Comparison of ENCODE assay signal across 20 cellular contexts in the genomic region with DNA sequence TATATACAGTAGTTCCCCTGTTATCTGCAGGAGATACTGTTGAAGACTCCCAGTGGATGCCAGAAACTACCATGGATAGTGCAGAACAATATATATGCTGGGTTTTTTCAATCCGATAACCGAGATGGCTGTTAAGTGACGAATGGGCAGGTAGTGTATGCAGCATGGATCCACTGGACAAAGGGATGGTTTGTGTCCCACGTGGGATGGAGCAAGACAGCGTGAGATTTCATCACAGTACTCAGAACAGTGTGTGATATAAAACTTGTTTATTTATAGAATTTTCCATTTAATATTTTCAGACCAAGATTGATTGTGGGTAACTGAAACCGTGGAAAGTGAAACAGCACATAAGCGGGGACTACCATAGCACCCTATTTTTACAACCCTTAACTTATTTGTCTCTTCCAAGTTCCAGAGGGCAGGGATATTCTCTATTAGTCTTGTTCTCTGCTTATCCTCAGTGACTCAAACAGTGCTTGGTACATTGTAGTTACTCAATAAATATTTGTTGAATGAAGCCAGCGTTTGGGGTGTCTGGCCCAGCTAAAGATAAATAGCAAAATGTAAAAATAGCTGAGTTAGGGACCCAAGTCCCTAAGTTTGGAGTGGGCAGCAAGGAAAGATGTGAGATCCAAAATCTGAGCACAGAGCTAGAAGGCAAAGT.
"Had no signal": no experiment of that assay in that cellular context is flagged by ENCODE, and none has a peak within 500 bp of the region (broad histone marks: within the 10 kb centered on the region; RNA-seq: fewer than 3 reads in every experiment).

No MANE protein-coding gene starts in this region.

- H3K36me3 ChIP-seq: esophagus muscularis mucosa, left lung, neural progenitor cell, right lobe of liver had no signal

- H2AFZ ChIP-seq: neural progenitor cell had no signal

- H3K27me3 ChIP-seq: body of pancreas, esophagus muscularis mucosa, foreskin keratinocyte, left lung, neural progenitor cell, right lobe of liver, testis had no signal

- H3K9ac ChIP-seq: neural progenitor cell had no signal

- H3K9me3 ChIP-seq: body of pancreas, left lung, right lobe of liver, testis had no signal

- H3K4me3 Mint-ChIP-seq: activated naive CD8-positive, alpha-beta T cell treated with anti-CD3 and anti-CD28 coated beads for 36 hours; naive thymus-derived CD4-positive, alpha-beta T cell; neural progenitor cell; stimulated activated effector memory CD8-positive, alpha-beta T cell treated with anti-CD3 and anti-CD28 coated beads, Interleukin-12 subunit alpha, Interleukin-12 subunit beta, amount 100 ng/mL, for 72 hours; T-cell; type B pancreatic cell had no signal

- H3K27ac Mint-ChIP-seq: activated naive CD8-positive, alpha-beta T cell treated with anti-CD3 and anti-CD28 coated beads for 36 hours; naive thymus-derived CD4-positive, alpha-beta T cell; neural progenitor cell; stimulated activated effector memory CD8-positive, alpha-beta T cell treated with anti-CD3 and anti-CD28 coated beads, Interleukin-12 subunit alpha, Interleukin-12 subunit beta, amount 100 ng/mL, for 72 hours; T-cell; type B pancreatic cell had no signal

- DNase-seq: activated CD4-positive, alpha-beta T cell treated with anti-CD3 and anti-CD28 coated beads, Interleukin-2, amount 50 U/mL, for 4 hours; activated CD4-positive, CD25-positive, alpha-beta regulatory T cell treated with anti-CD3 and anti-CD28 coated beads, Interleukin-2, amount 50 U/mL, for 72 hours; activated gamma-delta T cell treated with Interleukin-2 at 50 U/mL for 16 hours; activated naive CD8-positive, alpha-beta T cell treated with anti-CD3 and anti-CD28 coated beads for 36 hours; body of pancreas; dermis blood vessel endothelial cell; effector memory CD4-positive, alpha-beta T cell; foreskin keratinocyte; head of caudate nucleus; left lung; naive thymus-derived CD4-positive, alpha-beta T cell; right lobe of liver; stimulated activated CD4-positive, alpha-beta T cell treated with anti-CD3 and anti-CD28 coated beads, Interleukin-4, amount 100 ng/mL, for 24 hours; T-cell; T-helper 9 cell; testis had no signal

- H3K27ac ChIP-seq: body of pancreas, esophagus muscularis mucosa, foreskin keratinocyte, left lung, neural progenitor cell, right lobe of liver, testis had no signal

- H3K4me1 ChIP-seq: body of pancreas, left lung, neural progenitor cell, right lobe of liver, testis had no signal

- H3K4me1 Mint-ChIP-seq: activated naive CD8-positive, alpha-beta T cell treated with anti-CD3 and anti-CD28 coated beads for 36 hours; neural progenitor cell had no signal

- H3K4me2 ChIP-seq: neural progenitor cell had no signal

- H3K4me3 ChIP-seq: body of pancreas, esophagus muscularis mucosa, left lung, neural progenitor cell, right lobe of liver, testis had no signal

- H3K9me3 Mint-ChIP-seq: neural progenitor cell; stimulated activated effector memory CD8-positive, alpha-beta T cell treated with anti-CD3 and anti-CD28 coated beads, Interleukin-12 subunit alpha, Interleukin-12 subunit beta, amount 100 ng/mL, for 72 hours; type B pancreatic cell had no signal

- H3K27me3 Mint-ChIP-seq: activated naive CD8-positive, alpha-beta T cell treated with anti-CD3 and anti-CD28 coated beads for 36 hours; naive thymus-derived CD4-positive, alpha-beta T cell; T-cell; type B pancreatic cell had no signal
